Comparison of ENCODE assay signal across 20 cellular contexts in the genomic region with DNA sequence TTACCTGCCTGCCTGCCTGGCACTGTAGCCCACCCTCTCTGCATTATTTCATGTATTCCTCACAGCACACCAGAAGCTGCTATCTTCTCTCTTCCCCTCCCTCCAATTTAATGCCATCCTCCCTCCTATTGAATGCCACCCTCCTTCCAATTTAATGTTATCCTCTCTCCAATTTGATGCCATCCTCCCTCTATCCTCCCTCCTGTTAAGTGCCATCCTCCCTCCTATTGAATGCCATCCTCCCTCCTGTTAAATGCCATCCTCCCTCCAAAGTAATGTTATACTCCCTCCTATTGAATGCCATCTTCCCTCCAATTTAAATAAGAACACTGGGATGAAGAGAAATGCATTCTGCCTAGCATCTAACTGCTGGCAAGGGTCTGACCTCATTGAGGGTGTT. TPM values are rescaled to one million over a fixed set of nuclear protein-coding genes. Genes with fewer than 3 reads are reported as not detected.
DNase-seq lines count a peak whose midpoint lies in the region; ATAC-seq and TF ChIP-seq lines count a peak whose summit lies in the region.
"Had no signal": no experiment of that assay in that cellular context is flagged by ENCODE, and none has a peak within 500 bp of the region (broad histone marks: within the 10 kb centered on the region; RNA-seq: fewer than 3 reads in every experiment).

No MANE protein-coding gene starts in this region.

- CTCF ChIA-PET in HEK293 (lab: Yijun Ruan, JAX), result no interaction called here

- H3K4me1 Mint-ChIP-seq in CD14-positive monocyte (peaks cover 49% of the 10 kb centered on the region), osteocyte (ENCODE audit: unreplicated experiment) (peaks cover 91% of the 10 kb centered on the region)
- peaks cover 44% of the 10 kb centered on the region for H3K4me1 Mint-ChIP-seq in central memory CD8-positive, alpha-beta T cell

- DNase-seq in CD14-positive monocyte (ENCODE audit: low spot score), result no peak
- no peak for DNase-seq in central memory CD8-positive, alpha-beta T cell (ENCODE audit: low spot score in 2 of 2)
- no peak for DNase-seq in osteocyte (ENCODE audit: extremely low spot score, unreplicated experiment)
- no peak for DNase-seq in ACHN
- no peak for DNase-seq in cerebellar cortex (ENCODE audit: low spot score)
- DNase-seq: activated CD4-positive, CD25-positive, alpha-beta regulatory T cell treated with anti-CD3 and anti-CD28 coated beads, Interleukin-2, amount 50 U/mL, for 72 hours; DMS79; foreskin melanocyte; GOT3; lower lobe of right lung; NCI-H2081 treated with DMSO at 0.1 percent for 48 hours; NCI-H748 treated with DMSO at 0.1 percent for 48 hours; right cardiac atrium; stimulated activated CD4-positive, alpha-beta T cell treated with anti-CD3 and anti-CD28 coated beads, Interleukin-2, amount 100 ng/mL, for 24 hours; SW 1271; uterus had no signal

- in situ Hi-C loops in ACHN (cut with HindIII; ENCODE audit: low pct_ligation_motif_present, low pct_unique_long_range_greater_than_20kb, low sequenced_read_pairs), result no loop called here

- H3K27ac Mint-ChIP-seq in CD14-positive monocyte, result peak overlapping the region in 4 of 7 donors; percentile 7 to 86 (median 68)
- H3K27ac Mint-ChIP-seq in central memory CD8-positive, alpha-beta T cell (ENCODE audit: low read depth), result no peak overlapping the region
- peak overlapping the region; percentile 77 for H3K27ac Mint-ChIP-seq in osteocyte (ENCODE audit: unreplicated experiment)

- H3K9me3 ChIP-seq in HEK293 (ENCODE audit: control insufficient read depth, insufficient read depth, low read depth, low read length), result no peaks in the 10 kb centered on the region
- H3K9me3 ChIP-seq: lower lobe of right lung, uterus had no signal

- ATAC-seq in central memory CD8-positive, alpha-beta T cell (replicated peaks; ENCODE audit: extremely low read depth, poor library complexity, severe bottlenecking), result no peak
- no peak for ATAC-seq in HG03378 (IDR thresholded peaks at IDR 0.05; ENCODE audit: unreplicated experiment)
- ATAC-seq in HG03354 (IDR thresholded peaks at IDR 0.05; ENCODE audit: poor library complexity, severe bottlenecking, unreplicated experiment), result no peak
- ATAC-seq: lower lobe of right lung, right cardiac atrium had no signal

- intact Hi-C loops in CD14-positive monocyte (cut with micrococcal nuclease), result loop anchor here (5.0 to 10.0 kb wide), 2 partner anchors 57 to 60 kb away; no protein-coding TSS in a partner anchor

- peaks cover 0 to 2% of the 10 kb centered on the region in 2 donors for H3K36me3 Mint-ChIP-seq in CD14-positive monocyte
- H3K36me3 Mint-ChIP-seq in central memory CD8-positive, alpha-beta T cell (ENCODE audit: insufficient read depth), result peaks cover 4% of the 10 kb centered on the region
- peaks cover 19% of the 10 kb centered on the region for H3K36me3 Mint-ChIP-seq in osteocyte (ENCODE audit: unreplicated experiment)

- no peak overlapping the region for H3K27ac ChIP-seq in HEK293 (ENCODE audit: extremely low read depth, low read depth, low read length)
- H3K27ac ChIP-seq: lower lobe of right lung, uterus had no signal

- POLR2A ChIA-PET in HEK293 (lab: Yijun Ruan, JAX), result no interaction called here

- H3K4me3 Mint-ChIP-seq in CD14-positive monocyte (no peak overlapping the region), osteocyte (ENCODE audit: unreplicated experiment) (no peak overlapping the region)
- peak overlapping the region; percentile 2 for H3K4me3 Mint-ChIP-seq in central memory CD8-positive, alpha-beta T cell

- peaks cover 15% of the 10 kb centered on the region for H3K4me1 ChIP-seq in HEK293 (ENCODE audit: control insufficient read depth, insufficient read depth, low read length)

- no peak for TF ChIP-seq CTCF in CD14-positive monocyte (IDR thresholded peaks at IDR 0.05)
- no peak for TF ChIP-seq CTCF in HEK293 (tag by site-specific recombination; IDR thresholded peaks at IDR 0.05)
- no peak for TF ChIP-seq CTCF in osteocyte (IDR thresholded peaks at IDR 0.05)

- H3K27me3 Mint-ChIP-seq in CD14-positive monocyte (ENCODE audit: low read depth in 3 of 3) (peaks cover 0 to 6% (median 0%) of the 10 kb centered on the region in 3 donors), osteocyte (ENCODE audit: unreplicated experiment) (no peaks in the 10 kb centered on the region)
- no peaks in the 10 kb centered on the region for H3K27me3 Mint-ChIP-seq in central memory CD8-positive, alpha-beta T cell

- peaks cover 0 to 4% (median 0%) of the 10 kb centered on the region in 7 donors for H3K9me3 Mint-ChIP-seq in CD14-positive monocyte
- H3K9me3 Mint-ChIP-seq in central memory CD8-positive, alpha-beta T cell, result no peaks in the 10 kb centered on the region
- no peaks in the 10 kb centered on the region for H3K9me3 Mint-ChIP-seq in osteocyte (ENCODE audit: unreplicated experiment)

- no peak overlapping the region for H3K4me3 ChIP-seq in HEK293 (ENCODE audit: low read depth, low read length)
- H3K4me3 ChIP-seq: lower lobe of right lung, uterus had no signal

- no peaks in the 10 kb centered on the region for H3K36me3 ChIP-seq in HEK293 (ENCODE audit: control insufficient read depth in 2 of 2, insufficient read depth in 1 of 2, low read length in 2 of 2)
- H3K36me3 ChIP-seq: lower lobe of right lung, uterus had no signal

TF ChIP-seq in HEK293, 187 proteins besides CTCF, POLR2A, EP300 and RAD21:
- TF ChIP-seq HOXA7 (CRISPR knock-in tag; IDR thresholded peaks at IDR 0.05; ENCODE audit: borderline replicate concordance) (no peak), WT1 (tag by site-specific recombination; IDR thresholded peaks at IDR 0.05) (peak; percentile 96)
- TF ChIP-seq, protein P1, sequence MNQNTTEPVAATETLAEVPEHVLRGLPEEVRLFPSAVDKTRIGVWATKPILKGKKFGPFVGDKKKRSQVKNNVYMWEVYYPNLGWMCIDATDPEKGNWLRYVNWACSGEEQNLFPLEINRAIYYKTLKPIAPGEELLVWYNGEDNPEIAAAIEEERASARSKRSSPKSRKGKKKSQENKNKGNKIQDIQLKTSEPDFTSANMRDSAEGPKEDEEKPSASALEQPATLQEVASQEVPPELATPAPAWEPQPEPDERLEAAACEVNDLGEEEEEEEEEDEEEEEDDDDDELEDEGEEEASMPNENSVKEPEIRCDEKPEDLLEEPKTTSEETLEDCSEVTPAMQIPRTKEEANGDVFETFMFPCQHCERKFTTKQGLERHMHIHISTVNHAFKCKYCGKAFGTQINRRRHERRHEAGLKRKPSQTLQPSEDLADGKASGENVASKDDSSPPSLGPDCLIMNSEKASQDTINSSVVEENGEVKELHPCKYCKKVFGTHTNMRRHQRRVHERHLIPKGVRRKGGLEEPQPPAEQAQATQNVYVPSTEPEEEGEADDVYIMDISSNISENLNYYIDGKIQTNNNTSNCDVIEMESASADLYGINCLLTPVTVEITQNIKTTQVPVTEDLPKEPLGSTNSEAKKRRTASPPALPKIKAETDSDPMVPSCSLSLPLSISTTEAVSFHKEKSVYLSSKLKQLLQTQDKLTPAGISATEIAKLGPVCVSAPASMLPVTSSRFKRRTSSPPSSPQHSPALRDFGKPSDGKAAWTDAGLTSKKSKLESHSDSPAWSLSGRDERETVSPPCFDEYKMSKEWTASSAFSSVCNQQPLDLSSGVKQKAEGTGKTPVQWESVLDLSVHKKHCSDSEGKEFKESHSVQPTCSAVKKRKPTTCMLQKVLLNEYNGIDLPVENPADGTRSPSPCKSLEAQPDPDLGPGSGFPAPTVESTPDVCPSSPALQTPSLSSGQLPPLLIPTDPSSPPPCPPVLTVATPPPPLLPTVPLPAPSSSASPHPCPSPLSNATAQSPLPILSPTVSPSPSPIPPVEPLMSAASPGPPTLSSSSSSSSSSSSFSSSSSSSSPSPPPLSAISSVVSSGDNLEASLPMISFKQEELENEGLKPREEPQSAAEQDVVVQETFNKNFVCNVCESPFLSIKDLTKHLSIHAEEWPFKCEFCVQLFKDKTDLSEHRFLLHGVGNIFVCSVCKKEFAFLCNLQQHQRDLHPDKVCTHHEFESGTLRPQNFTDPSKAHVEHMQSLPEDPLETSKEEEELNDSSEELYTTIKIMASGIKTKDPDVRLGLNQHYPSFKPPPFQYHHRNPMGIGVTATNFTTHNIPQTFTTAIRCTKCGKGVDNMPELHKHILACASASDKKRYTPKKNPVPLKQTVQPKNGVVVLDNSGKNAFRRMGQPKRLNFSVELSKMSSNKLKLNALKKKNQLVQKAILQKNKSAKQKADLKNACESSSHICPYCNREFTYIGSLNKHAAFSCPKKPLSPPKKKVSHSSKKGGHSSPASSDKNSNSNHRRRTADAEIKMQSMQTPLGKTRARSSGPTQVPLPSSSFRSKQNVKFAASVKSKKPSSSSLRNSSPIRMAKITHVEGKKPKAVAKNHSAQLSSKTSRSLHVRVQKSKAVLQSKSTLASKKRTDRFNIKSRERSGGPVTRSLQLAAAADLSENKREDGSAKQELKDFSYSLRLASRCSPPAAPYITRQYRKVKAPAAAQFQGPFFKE (tag by site-specific recombination; IDR thresholded peaks at IDR 0.05; ENCODE audit: borderline replicate concordance), result no peak

RNA-seq across cellular contexts. Expression of gene ATP10A, which starts 11.1 kb away (rescaled TPM):
- polyA plus RNA-seq in CD14-positive monocyte, result under 1 TPM; 0.71 to 0.92 TPM
- 71.9 and 74.2 TPM in 2 replicates for total RNA-seq in osteocyte
- total RNA-seq: RPMI7951 had no signal
